In genomic region chr9:109319631-109320233, GRCh38 we compare ENCODE assay signal across 9 cellular contexts. TPM values are rescaled to one million over a fixed set of nuclear protein-coding genes. Genes with fewer than 3 reads are reported as not detected.
DNase-seq lines count a peak whose midpoint lies in the region; ATAC-seq, FAIRE-seq and TF ChIP-seq lines count a peak whose summit lies in the region.
"Had no signal": no experiment of that assay in that cellular context is flagged by ENCODE, and none has a peak within 500 bp of the region (broad histone marks: within the 10 kb centered on the region; RNA-seq: fewer than 3 reads in every experiment).

No MANE protein-coding gene starts in this region.

- H2AFZ ChIP-seq in GM23248 = no peak overlapping the region

- H3K4me1 Mint-ChIP-seq in T-cell = peaks cover 10 to 15% (median 13%) of the 10 kb centered on the region in 3 donors

- intact Hi-C loops in sciatic nerve (cut with DNase I) = loop anchor here (2.0 kb wide), 1 partner anchor 75 kb away; no protein-coding TSS in a partner anchor

- CTCF ChIA-PET in T-cell (lab: Charles Lee) = no interaction called here

- H3K9ac ChIP-seq in GM23248 = no peak overlapping the region

- POLR2A ChIA-PET in T-cell (lab: Charles Lee) = interaction anchor here in 1 of 2 donors (0.6 kb wide), 1 partner anchor 210 kb away, joined by 4 read pairs; no protein-coding TSS in a partner anchor

- no peaks in the 10 kb centered on the region for H4K20me1 ChIP-seq in GM23248 (ENCODE audit: insufficient read depth)

- H3K4me3 Mint-ChIP-seq in T-cell = peak overlapping the region; percentile 64 to 76 (median 70)

- H3K4me3 ChIP-seq in GM23248 = peak overlapping the region; percentile 52
- H3K4me3 ChIP-seq in fibroblast of villous mesenchyme (ENCODE audit: low read depth, low read length) = peak overlapping the region; percentile 40

- no peaks in the 10 kb centered on the region for H3K9me3 ChIP-seq in GM23248 (ENCODE audit: low read depth)

- FAIRE-seq in frontal cortex (lab: Jason Lieb, UNC) = no peak

- DNase-seq in ELF-1 (ENCODE audit: low read depth, low spot score) (peak; percentile 14), GM23248 (peak; percentile 38), T-cell (peak in 1 of 34 experiments; percentile 6), fibroblast of villous mesenchyme (ENCODE audit: low read depth) (no peak), sciatic nerve (ENCODE audit: low spot score) (no peak), frontal cortex (ENCODE audit: low spot score in 2 of 2) (no peak), iPS-NIHi7 (ENCODE audit: extremely low spot score) (no peak)
- no peak for DNase-seq in effector CD8-positive, alpha-beta T cell (lab: John Stamatoyannopoulos, UW)

- no peaks in the 10 kb centered on the region for H3K9me2 ChIP-seq in GM23248 (ENCODE audit: insufficient read depth)

- in situ Hi-C loops in GM23248 (cut with MboI) = no loop called here

- peaks cover 10% of the 10 kb centered on the region for H3K4me1 ChIP-seq in GM23248 (ENCODE audit: insufficient read depth)

- WGBS in GM23248 (ENCODE audit: low coverage in 1 of 2, low lambda C conversion rate in 2 of 2, missing lambda C conversion rate in 2 of 2), 2 experiments = 11 to 64% methylated on average over 3 to 36 of the region's 39 CpGs

- ATAC-seq in T-cell (replicated peaks in 1 of 4) = peak in 1 of 4 experiments; percentile 10
- peak; percentile 11 for ATAC-seq in sciatic nerve

- H3K79me2 ChIP-seq in GM23248 (ENCODE audit: insufficient read depth) = no peaks in the 10 kb centered on the region

- peak overlapping the region; percentile 49 for H3K4me2 ChIP-seq in GM23248 (ENCODE audit: unreplicated experiment)

- H3K27me3 ChIP-seq in GM23248 (replicated peaks; ENCODE audit: insufficient read depth) = peaks cover 17% of the 10 kb centered on the region; the same call in 1 of the 2 replicates

- no peaks in the 10 kb centered on the region for H3K36me3 ChIP-seq in GM23248 (ENCODE audit: low read depth)

- H3F3A ChIP-seq in GM23248 (ENCODE audit: insufficient read depth) = peaks cover 7% of the 10 kb centered on the region; the same call in 1 of the 2 replicates

- no peaks in the 10 kb centered on the region for H3K9me3 Mint-ChIP-seq in T-cell

- TF ChIP-seq CTCF in fibroblast of villous mesenchyme (IDR thresholded peaks at IDR 0.05; ENCODE audit: insufficient read depth, low read depth, low read length) = no peak

- peaks cover 73 to 75% of the 10 kb centered on the region in 2 donors for H3K27me3 Mint-ChIP-seq in T-cell

- no peak overlapping the region for H3K27ac Mint-ChIP-seq in T-cell

- no peak overlapping the region for H3K27ac ChIP-seq in GM23248

- no peaks in the 10 kb centered on the region for H3K36me3 Mint-ChIP-seq in T-cell

RNA-seq across cellular contexts. Expression of gene EPB41L4B, which starts 1.1 kb away (rescaled TPM):
- 0.76 and 1.0 TPM in 2 replicates for total RNA-seq in GM23248 (2014; rRNA removed; shearing (Covaris generic))
- polyA plus RNA-seq in GM23248 (2016; fragmentation: Nextera tagmentation; extraction: Ambion mirVana) = 0.33 and 0.43 TPM in 2 replicates
- under 1 TPM in 3 of 5 donors, not detected in 2; 0.16 to 0.26 (median 0.16) TPM for total RNA-seq in T-cell
- total RNA-seq in fibroblast of villous mesenchyme = under 0.01 and 0.32 TPM in 2 replicates
- 31.8 TPM for total RNA-seq in sciatic nerve
- total RNA-seq in frontal cortex = 2.9 TPM
- total RNA-seq: mononuclear cell had no signal

Comparison
In these comparisons a context has a peak if more than half of its experiments do, and no peak if none do; other contexts are left out.
1. DNase-seq: peak in ELF-1 (single experiment) and GM23248 (single experiment); none in fibroblast of villous mesenchyme (single experiment), sciatic nerve (single experiment), frontal cortex (0 of 2), effector CD8-positive, alpha-beta T cell (single experiment) and iPS-NIHi7 (single experiment).